8 cellular contexts compared by ENCODE assay signal in the genomic region with DNA sequence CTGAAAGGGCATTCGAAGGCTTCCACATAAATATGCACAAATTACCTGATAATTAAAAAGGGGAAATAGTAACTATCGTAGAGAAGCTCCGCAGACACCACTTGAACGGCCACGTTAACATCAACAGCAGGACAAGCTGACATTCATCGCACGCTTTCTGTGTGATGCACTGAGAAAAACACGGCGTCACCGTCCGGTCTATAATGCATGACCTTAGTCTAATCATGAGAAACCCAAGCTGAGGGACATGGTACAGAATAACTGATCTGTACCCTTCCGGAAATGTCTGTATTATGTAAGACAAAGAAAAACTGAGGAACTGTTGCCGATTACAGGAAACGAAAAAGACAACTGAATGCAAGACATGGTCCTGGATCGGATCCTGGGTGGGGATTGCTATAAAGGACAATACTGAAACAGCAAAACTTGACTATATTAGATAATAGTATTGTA. TPM values are rescaled to one million over a fixed set of nuclear protein-coding genes. Genes with fewer than 3 reads are reported as not detected.
A peak's percentile ranks its signal among the peaks of the same experiment; 100 is the strongest.
DNase-seq lines count a peak whose midpoint lies in the region; ATAC-seq and TF ChIP-seq lines count a peak whose summit lies in the region.

No MANE protein-coding gene starts in this region.

- in situ Hi-C loops in G401 (cut with HindIII; ENCODE audit: low sequenced_read_pairs): no loop called here

- H3K4me1 ChIP-seq in psoas muscle: peaks cover 8% of the 10 kb centered on the region

- no peaks in the 10 kb centered on the region for H3K27me3 ChIP-seq in psoas muscle (ENCODE audit: insufficient read depth in 3 of 3, low read length in 2 of 3)

- peaks cover 0 to 32% of the 10 kb centered on the region in 2 donors for H3K36me3 ChIP-seq in psoas muscle (ENCODE audit: insufficient read depth in 1 of 2, low read depth in 1 of 2)

- 2 to 3% (median 2%) methylated on average over 15 of the region's 15 CpGs for WGBS in psoas muscle, 3 donors

- H3K4me3 ChIP-seq in psoas muscle: peak overlapping the region; percentile 88

- H3K9me3 ChIP-seq in psoas muscle: no peaks in the 10 kb centered on the region

- peak; percentile 21 for TF ChIP-seq POLR2A in GM18505 (IDR thresholded peaks at IDR 0.05; ENCODE audit: borderline replicate concordance, extremely low read depth, insufficient read depth, insufficient read length)

- ATAC-seq in GM18505 (IDR thresholded peaks at IDR 0.05; ENCODE audit: unreplicated experiment) (peak; percentile 15), HG02678 (IDR thresholded peaks at IDR 0.05; ENCODE audit: unreplicated experiment) (peak; percentile 2), psoas muscle (peak in 1 of 4 donors; percentile 8)

- intact Hi-C loops in psoas muscle (cut with DNase I): no loop called here

- TF ChIP-seq CTCF in psoas muscle (IDR thresholded peaks at IDR 0.05): no peak

- DNase-seq in NCI-H748 treated with DMSO at 0.1 percent for 48 hours (lab: John Stamatoyannopoulos, UW) (peak; percentile 45), activated T-cell treated with anti-CD3 and anti-CD28 coated beads for 48 hours (ENCODE audit: low read depth) (peak; percentile 31), fibroblast of peridontal ligament (ENCODE audit: extremely low read depth) (peak; percentile 49), psoas muscle (no peak), HuH-7 (ENCODE audit: low spot score) (no peak), G401 (ENCODE audit: low spot score) (no peak)

- H3K27ac ChIP-seq in psoas muscle: peak overlapping the region; percentile 91

RNA-seq across cellular contexts. Expression of a gene that starts 0.7 kb away (rescaled TPM):
- 10 to 100 TPM; 31.9 to 48.8 (median 40.8) TPM for total RNA-seq in psoas muscle
- 10 to 100 TPM; 26.2 to 51.8 (median 51.3) TPM for polyA plus RNA-seq in psoas muscle
- total RNA-seq in G401 (2014; rRNA removed; shearing (Covaris generic)): 235 and 240 TPM in 2 replicates

RNA-seq across cellular contexts. Expression of a gene that starts 14.7 kb away (rescaled TPM):
- total RNA-seq in psoas muscle: 10 to 100 TPM; 32.0 to 34.1 (median 33.1) TPM
- 10 to 100 TPM; 12.0 to 31.0 (median 17.8) TPM for polyA plus RNA-seq in psoas muscle
- total RNA-seq in G401 (2014; rRNA removed; shearing (Covaris generic)): 53.2 and 64.4 TPM in 2 replicates

RNA-seq across cellular contexts. Expression of a gene that starts 45.9 kb away (rescaled TPM):
- total RNA-seq in psoas muscle: 1 to 10 TPM in 2 of 4 donors, under 1 TPM in 2; 0.32 to 2.0 (median 1.2) TPM
- polyA plus RNA-seq in psoas muscle: 1 to 10 TPM in 1 of 3 donors, under 1 TPM in 2; 0.42 to 1.9 (median 0.62) TPM
- 0.75 and 4.3 TPM in 2 replicates for total RNA-seq in G401 (2014; rRNA removed; shearing (Covaris generic))

Comparison
In these comparisons a context has a peak if more than half of its experiments do, and no peak if none do; other contexts are left out.
1. DNase-seq: peak in NCI-H748 treated with DMSO at 0.1 percent for 48 hours (single experiment), activated T-cell treated with anti-CD3 and anti-CD28 coated beads for 48 hours (single experiment) and fibroblast of peridontal ligament (single experiment); none in psoas muscle (0 of 2), HuH-7 (single experiment) and G401 (single experiment).